ENCODE assay signal across 13 cellular contexts in genomic region chr12:93526786-93527428, GRCh38. TPM values are rescaled to one million over a fixed set of nuclear protein-coding genes. Genes with fewer than 3 reads are reported as not detected.
DNase-seq lines count a peak whose midpoint lies in the region; ATAC-seq and TF ChIP-seq lines count a peak whose summit lies in the region.
"Had no signal": no experiment of that assay in that cellular context is flagged by ENCODE, and none has a peak within 500 bp of the region (broad histone marks: within the 10 kb centered on the region; RNA-seq: fewer than 3 reads in every experiment).

No MANE protein-coding gene starts in this region.

- DNase-seq in ELR (ENCODE audit: low read depth), result peak; percentile 95
- DNase-seq in NCI-H446 treated with DMSO at 0.1 percent for 48 hours (lab: John Stamatoyannopoulos, UW), result peak; percentile 8
- peak; percentile 81 for DNase-seq in epithelial cell of proximal tubule (ENCODE audit: low read depth)
- DNase-seq in renal cortical epithelial cell (ENCODE audit: low read depth), result peak; percentile 96
- no peak for DNase-seq in substantia nigra (lab: John Stamatoyannopoulos, UW)
- DNase-seq in GM13977 (ENCODE audit: low spot score), result no peak
- no peak for DNase-seq in head of caudate nucleus
- DNase-seq: activated naive CD4-positive, alpha-beta T cell treated with anti-CD3 and anti-CD28 coated beads for 36 hours; NCI-H510A treated with DMSO at 0.1 percent for 48 hours; stimulated activated CD4-positive, alpha-beta T cell treated with anti-CD3 and anti-CD28 coated beads, Interleukin-4, amount 100 ng/mL, for 1 hour had no signal

- in situ Hi-C loops in GM13977 (cut with MboI; ENCODE audit: low pct_unique_long_range_greater_than_20kb, low sequenced_read_pairs, unreplicated experiment), result no loop called here

- no peak for ATAC-seq in HG03135 (IDR thresholded peaks at IDR 0.05; ENCODE audit: unreplicated experiment)
- ATAC-seq: gastroesophageal sphincter had no signal

- intact Hi-C loops in head of caudate nucleus (cut with DNase I), result no loop called here

- TF ChIP-seq CTCF in epithelial cell of proximal tubule (conservative IDR thresholded peaks at IDR 0.05; ENCODE audit: low read depth, low read length) (no peak), GM13977 (IDR thresholded peaks at IDR 0.05; ENCODE audit: extremely low read depth, insufficient read depth, missing control alignments) (no peak)

- H3K4me3 ChIP-seq in epithelial cell of proximal tubule (ENCODE audit: low read depth, low read length), result no peak overlapping the region
- H3K4me3 ChIP-seq: gastroesophageal sphincter had no signal

- H3K27ac ChIP-seq in substantia nigra (ENCODE audit: low read depth, low read length, poor library complexity, severe bottlenecking), result no peak overlapping the region
- H3K27ac ChIP-seq: gastroesophageal sphincter, VCaP had no signal

RNA-seq across cellular contexts. Expression of gene SOCS2, which starts 45.6 kb away (rescaled TPM):
- total RNA-seq in epithelial cell of proximal tubule (16.1 and 18.2 TPM in 2 replicates), renal cortical epithelial cell (6.5 and 36.1 TPM in 2 replicates)

RNA-seq across cellular contexts. Expression of gene MRPL42, which starts 59.6 kb away (rescaled TPM):
- total RNA-seq in epithelial cell of proximal tubule, result 79.7 and 93.2 TPM in 2 replicates
- 137 and 139 TPM in 2 replicates for total RNA-seq in renal cortical epithelial cell

Comparison
In these comparisons a context has a peak if more than half of its experiments do, and no peak if none do; other contexts are left out.
1. DNase-seq: peak in ELR (single experiment), NCI-H446 treated with DMSO at 0.1 percent for 48 hours (single experiment), epithelial cell of proximal tubule (single experiment) and renal cortical epithelial cell (single experiment); none in substantia nigra (0 of 49), GM13977 (single experiment) and head of caudate nucleus (0 of 42).